In genomic region chr16:84144859-84145639, GRCh38 we compare ENCODE assay signal across 1 cellular context.
TF ChIP-seq lines count a peak whose summit lies in the region.

DNAAF1 (plus strand) TSS chr16:84145308; CDS start chr16:84145441, 133 bp downstream.
HSDL1 (minus strand) TSS chr16:84145177; CDS start chr16:84131321, 13,856 bp downstream.

TF ChIP-seq in HepG2, 621 proteins besides CTCF, POLR2A, EP300 and RAD21 (continued from another document and continues in another):
- TF ChIP-seq MXD1 (CRISPR knock-in tag; IDR thresholded peaks at IDR 0.05) (no peak; the same call in 1 of the 2 replicates), RFX5 (IDR thresholded peaks at IDR 0.05; ENCODE audit: low read depth, low read length) (no peak), PHF21A (CRISPR knock-in tag; IDR thresholded peaks at IDR 0.05) (no peak), ZNF572 (CRISPR knock-in tag; IDR thresholded peaks at IDR 0.05) (0 out of 2 replicates have a peak, but pooled peaks have one; percentile 58), PCBP2 (optimal IDR thresholded peaks at IDR 0.05; ENCODE audit: low read depth, low read length, poor library complexity, severe bottlenecking) (no peak), ZNF790 (CRISPR knock-in tag; IDR thresholded peaks at IDR 0.05; ENCODE audit: borderline replicate concordance) (no peak), SNRNP70 (IDR thresholded peaks at IDR 0.05; ENCODE audit: low read depth, low read length) (no peak), MXD4 (CRISPR knock-in tag; IDR thresholded peaks at IDR 0.05) (peak; percentile 69; the same call in 1 of the 2 replicates), SNAPC5 (CRISPR knock-in tag; IDR thresholded peaks at IDR 0.05; ENCODE audit: borderline replicate concordance) (no peak), BORCS8-MEF2B (CRISPR knock-in tag; IDR thresholded peaks at IDR 0.05) (peak; percentile 48; the same call in 1 of the 2 replicates), NR3C1 (CRISPR knock-in tag; IDR thresholded peaks at IDR 0.05) (no peak), DR1 (CRISPR knock-in tag; IDR thresholded peaks at IDR 0.05) (0 out of 2 replicates have a peak, but pooled peaks have one; percentile 46), ZNF639 (CRISPR knock-in tag; conservative IDR thresholded peaks at IDR 0.05) (no peak), ZNF280B (CRISPR knock-in tag; IDR thresholded peaks at IDR 0.05; ENCODE audit: borderline replicate concordance) (no peak; the same call in 1 of the 2 replicates), TCF12 (IDR thresholded peaks at IDR 0.05) (no peak), TCF12 (CRISPR knock-in tag; IDR thresholded peaks at IDR 0.05) (peak; percentile 84; the same call in 1 of the 2 replicates), ARID4A (CRISPR knock-in tag; IDR thresholded peaks at IDR 0.05; ENCODE audit: borderline replicate concordance) (peak; percentile 97), DMTF1 (CRISPR knock-in tag; IDR thresholded peaks at IDR 0.05) (no peak), JDP2 (CRISPR knock-in tag; IDR thresholded peaks at IDR 0.05; ENCODE audit: borderline replicate concordance) (no peak), EEA1 (CRISPR knock-in tag; IDR thresholded peaks at IDR 0.05; ENCODE audit: borderline replicate concordance) (peak; percentile 85; the same call in 1 of the 2 replicates), ETV5 (CRISPR knock-in tag; IDR thresholded peaks at IDR 0.05; ENCODE audit: borderline replicate concordance) (no peak), NRL (CRISPR knock-in tag; IDR thresholded peaks at IDR 0.05; ENCODE audit: borderline replicate concordance) (peak; percentile 44; the same call in 1 of the 2 replicates), SATB2 (CRISPR knock-in tag; IDR thresholded peaks at IDR 0.05) (0 out of 2 replicates have a peak, but pooled peaks have one; percentile 36), SNAPC4 (CRISPR knock-in tag; IDR thresholded peaks at IDR 0.05) (no peak), PLRG1 (conservative IDR thresholded peaks at IDR 0.05) (no peak), ZKSCAN1 (IDR thresholded peaks at IDR 0.05; ENCODE audit: low read length) (no peak), ELK4 (CRISPR knock-in tag; IDR thresholded peaks at IDR 0.05; ENCODE audit: borderline replicate concordance) (no peak), GPN1 (CRISPR knock-in tag; IDR thresholded peaks at IDR 0.05; ENCODE audit: borderline replicate concordance) (0 out of 2 replicates have a peak, but pooled peaks have one; percentile 22), ATRX (CRISPR knock-in tag; IDR thresholded peaks at IDR 0.05; ENCODE audit: borderline replicate concordance) (no peak), SMAD1 (CRISPR knock-in tag; IDR thresholded peaks at IDR 0.05; ENCODE audit: borderline replicate concordance, low read depth) (peak; percentile 45; the same call in 1 of the 2 replicates), E2F1 (CRISPR knock-in tag; IDR thresholded peaks at IDR 0.05) (0 out of 2 replicates have a peak, but pooled peaks have one; percentile 32), EZH2 (conservative IDR thresholded peaks at IDR 0.05; ENCODE audit: low read depth, low read length) (no peak), TFDP1 (CRISPR knock-in tag; IDR thresholded peaks at IDR 0.05; ENCODE audit: borderline replicate concordance) (no peak; the same call in 1 of the 2 replicates), TRIM24 (CRISPR knock-in tag; IDR thresholded peaks at IDR 0.05) (no peak)
